ENCODE assay signal across 1 cellular context in genomic region chr17:49705254-49705653, GRCh38.
TF ChIP-seq lines count a peak whose summit lies in the region.

No MANE protein-coding gene starts in this region.

TF ChIP-seq in WTC11, 78 proteins besides CTCF, POLR2A, EP300 and RAD21 (continued from another document):
- TF ChIP-seq USF2 (CRISPR knock-in tag; IDR thresholded peaks at IDR 0.05) (no peak), ETV6 (CRISPR knock-in tag; IDR thresholded peaks at IDR 0.05) (no peak), ZNF396 (CRISPR knock-in tag; IDR thresholded peaks at IDR 0.05; ENCODE audit: borderline replicate concordance) (no peak), KAT7 (CRISPR knock-in tag; IDR thresholded peaks at IDR 0.05; ENCODE audit: borderline replicate concordance) (no peak), NFE2L1 (CRISPR knock-in tag; IDR thresholded peaks at IDR 0.05) (no peak)
- TF ChIP-seq, protein P1, sequence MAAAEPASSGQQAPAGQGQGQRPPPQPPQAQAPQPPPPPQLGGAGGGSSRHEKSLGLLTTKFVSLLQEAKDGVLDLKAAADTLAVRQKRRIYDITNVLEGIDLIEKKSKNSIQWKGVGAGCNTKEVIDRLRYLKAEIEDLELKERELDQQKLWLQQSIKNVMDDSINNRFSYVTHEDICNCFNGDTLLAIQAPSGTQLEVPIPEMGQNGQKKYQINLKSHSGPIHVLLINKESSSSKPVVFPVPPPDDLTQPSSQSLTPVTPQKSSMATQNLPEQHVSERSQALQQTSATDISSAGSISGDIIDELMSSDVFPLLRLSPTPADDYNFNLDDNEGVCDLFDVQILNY (CRISPR knock-in tag; IDR thresholded peaks at IDR 0.05), result no peak
- TF ChIP-seq, protein P2, sequence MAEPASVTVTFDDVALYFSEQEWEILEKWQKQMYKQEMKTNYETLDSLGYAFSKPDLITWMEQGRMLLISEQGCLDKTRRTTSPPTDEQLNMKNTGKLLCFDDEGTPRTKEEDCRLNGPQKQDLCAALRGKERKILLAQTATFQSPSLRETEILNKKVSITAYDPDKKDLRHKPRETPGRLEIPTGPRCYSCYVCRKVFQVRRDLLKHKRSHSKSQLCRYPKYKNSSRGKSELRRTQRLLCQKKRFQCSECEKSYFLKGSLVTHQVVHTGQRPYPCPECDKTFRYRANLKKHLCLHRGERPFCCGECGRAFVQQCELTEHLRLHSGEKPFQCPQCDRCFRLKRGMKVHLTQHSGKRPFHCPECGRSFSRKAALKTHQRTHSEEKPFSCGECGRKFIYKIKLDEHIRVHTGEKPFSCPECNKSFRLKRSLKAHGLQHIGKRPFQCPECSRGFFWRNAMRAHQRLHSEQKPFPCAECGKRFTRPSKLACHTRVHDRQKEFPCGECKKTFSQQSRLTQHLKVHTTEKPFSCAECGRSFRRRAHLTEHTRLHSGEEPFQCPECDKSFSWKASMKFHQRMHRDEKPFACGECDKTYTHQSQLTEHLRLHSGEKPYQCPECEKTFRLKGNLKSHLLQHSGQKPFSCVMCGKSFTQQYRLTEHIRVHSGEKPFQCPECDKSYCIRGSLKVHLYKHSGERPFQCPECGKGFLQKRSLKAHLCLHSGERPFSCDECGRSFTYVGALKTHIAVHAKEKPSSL (CRISPR knock-in tag; conservative IDR thresholded peaks at IDR 0.05), result no peak
- TF ChIP-seq, protein P3, sequence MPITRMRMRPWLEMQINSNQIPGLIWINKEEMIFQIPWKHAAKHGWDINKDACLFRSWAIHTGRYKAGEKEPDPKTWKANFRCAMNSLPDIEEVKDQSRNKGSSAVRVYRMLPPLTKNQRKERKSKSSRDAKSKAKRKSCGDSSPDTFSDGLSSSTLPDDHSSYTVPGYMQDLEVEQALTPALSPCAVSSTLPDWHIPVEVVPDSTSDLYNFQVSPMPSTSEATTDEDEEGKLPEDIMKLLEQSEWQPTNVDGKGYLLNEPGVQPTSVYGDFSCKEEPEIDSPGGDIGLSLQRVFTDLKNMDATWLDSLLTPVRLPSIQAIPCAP (CRISPR knock-in tag; IDR thresholded peaks at IDR 0.05), result no peak
